8 cellular contexts compared by ENCODE assay signal in genomic region chr1:169604781-169605560, GRCh38. TPM values are rescaled to one million over a fixed set of nuclear protein-coding genes. Genes with fewer than 3 reads are reported as not detected.
DNase-seq lines count a peak whose midpoint lies in the region; ATAC-seq and TF ChIP-seq lines count a peak whose summit lies in the region.

No MANE protein-coding gene starts in this region.

- TF ChIP-seq POLR2A in breast epithelium (IDR thresholded peaks at IDR 0.05) (no peak), gastrocnemius medialis (IDR thresholded peaks at IDR 0.05) (no peak)

- DNase-seq in NOMO-1 treated with DMSO at 0.1 percent for 48 hours (lab: John Stamatoyannopoulos, UW; ENCODE audit: unreplicated experiment) (peak; percentile 98), pons (ENCODE audit: low spot score) (peak; percentile 59), DMS 273 treated with DMSO at 0.1 percent for 48 hours (lab: John Stamatoyannopoulos, UW) (no peak), breast epithelium (ENCODE audit: low spot score in 2 of 2) (no peak), gastrocnemius medialis (no peak)
- DNase-seq in activated T-helper 1 cell treated with anti-CD3 and anti-CD28 coated beads, Interleukin-12 subunit alpha, Interleukin-12 subunit beta, Interleukin-2, Interleukin-4 antibody, amounts not matched to agents 30 ng/mL and 10 ng/mL and 1 ng/mL, durations not matched to agents 14 hours and 24 hours and 36 hours (ENCODE audit: low spot score), result peak; percentile 52

- peaks cover 2% of the 10 kb centered on the region for H3K36me3 Mint-ChIP-seq in activated T-helper 1 cell treated with anti-CD3 and anti-CD28 coated beads, Interleukin-12 subunit alpha, Interleukin-12 subunit beta, Interleukin-2, Interleukin-4 antibody, amounts not matched to agents 30 ng/mL and 10 ng/mL and 1 ng/mL, durations not matched to agents 14 hours and 24 hours and 36 hours (ENCODE audit: low read depth)

- H3K36me3 ChIP-seq in breast epithelium (no peaks in the 10 kb centered on the region), gastrocnemius medialis (no peaks in the 10 kb centered on the region)

- intact Hi-C loops in activated T-helper 1 cell treated with anti-CD3 and anti-CD28 coated beads, Interleukin-12 subunit alpha, Interleukin-12 subunit beta, Interleukin-2, Interleukin-4 antibody, amounts not matched to agents 30 ng/mL and 10 ng/mL and 1 ng/mL, durations not matched to agents 14 hours and 24 hours and 36 hours (cut with micrococcal nuclease), result loop anchor here (5.0 kb wide), 1 partner anchor 42 kb away; no protein-coding TSS in a partner anchor
- intact Hi-C loops in breast epithelium (cut with DNase I; ENCODE audit: low total_unique reads) (no loop called here), gastrocnemius medialis (cut with DNase I; ENCODE audit: low total_unique reads) (loop anchor here (5.0 kb wide), 1 partner anchor 107 kb away; the partner anchor contains the start of gene SELL)

- H3K4me1 ChIP-seq in breast epithelium (no peaks in the 10 kb centered on the region), gastrocnemius medialis (peaks cover 0 to 4% of the 10 kb centered on the region in 2 donors)

- H3K27ac ChIP-seq in breast epithelium (no peak overlapping the region), gastrocnemius medialis (no peak overlapping the region)

- H3K9me3 Mint-ChIP-seq in activated T-helper 1 cell treated with anti-CD3 and anti-CD28 coated beads, Interleukin-12 subunit alpha, Interleukin-12 subunit beta, Interleukin-2, Interleukin-4 antibody, amounts not matched to agents 30 ng/mL and 10 ng/mL and 1 ng/mL, durations not matched to agents 14 hours and 24 hours and 36 hours, result peaks cover 4% of the 10 kb centered on the region

- peak; percentile 81 for ATAC-seq in GM18907 (IDR thresholded peaks at IDR 0.05; ENCODE audit: unreplicated experiment)
- ATAC-seq in HG02870 (IDR thresholded peaks at IDR 0.05; ENCODE audit: unreplicated experiment), result no peak
- no peak for ATAC-seq in gastrocnemius medialis

- TF ChIP-seq CTCF in breast epithelium (IDR thresholded peaks at IDR 0.05) (no peak), gastrocnemius medialis (IDR thresholded peaks at IDR 0.05 in 4 of 5, conservative IDR thresholded peaks at IDR 0.05 in 1 of 5) (no peak)

- H3K27ac Mint-ChIP-seq in activated T-helper 1 cell treated with anti-CD3 and anti-CD28 coated beads, Interleukin-12 subunit alpha, Interleukin-12 subunit beta, Interleukin-2, Interleukin-4 antibody, amounts not matched to agents 30 ng/mL and 10 ng/mL and 1 ng/mL, durations not matched to agents 14 hours and 24 hours and 36 hours, result peak overlapping the region; percentile 75

- in situ Hi-C loops in gastrocnemius medialis (cut with MboI; ENCODE audit: low sequenced_read_pairs in 4 of 4), result no loop called here

- peak overlapping the region; percentile 13 for H3K4me3 Mint-ChIP-seq in activated T-helper 1 cell treated with anti-CD3 and anti-CD28 coated beads, Interleukin-12 subunit alpha, Interleukin-12 subunit beta, Interleukin-2, Interleukin-4 antibody, amounts not matched to agents 30 ng/mL and 10 ng/mL and 1 ng/mL, durations not matched to agents 14 hours and 24 hours and 36 hours

- H3K27me3 Mint-ChIP-seq in activated T-helper 1 cell treated with anti-CD3 and anti-CD28 coated beads, Interleukin-12 subunit alpha, Interleukin-12 subunit beta, Interleukin-2, Interleukin-4 antibody, amounts not matched to agents 30 ng/mL and 10 ng/mL and 1 ng/mL, durations not matched to agents 14 hours and 24 hours and 36 hours (ENCODE audit: insufficient read depth), result peaks cover 3% of the 10 kb centered on the region

- H3K9me3 ChIP-seq in breast epithelium (no peaks in the 10 kb centered on the region), gastrocnemius medialis (no peaks in the 10 kb centered on the region)

- H3K4me3 ChIP-seq in breast epithelium (no peak overlapping the region), gastrocnemius medialis (no peak overlapping the region)

- H3K27me3 ChIP-seq in breast epithelium (no peaks in the 10 kb centered on the region), gastrocnemius medialis (no peaks in the 10 kb centered on the region)

- peaks cover 53% of the 10 kb centered on the region for H3K4me1 Mint-ChIP-seq in activated T-helper 1 cell treated with anti-CD3 and anti-CD28 coated beads, Interleukin-12 subunit alpha, Interleukin-12 subunit beta, Interleukin-2, Interleukin-4 antibody, amounts not matched to agents 30 ng/mL and 10 ng/mL and 1 ng/mL, durations not matched to agents 14 hours and 24 hours and 36 hours (ENCODE audit: low read depth)

RNA-seq across cellular contexts. Expression of gene F5, which starts 18.7 kb away (rescaled TPM):
- total RNA-seq in activated T-helper 1 cell treated with anti-CD3 and anti-CD28 coated beads, Interleukin-12 subunit alpha, Interleukin-12 subunit beta, Interleukin-2, Interleukin-4 antibody, amounts not matched to agents 30 ng/mL and 10 ng/mL and 1 ng/mL, durations not matched to agents 14 hours and 24 hours and 36 hours, result 58.0 and 58.2 TPM in 2 replicates
- total RNA-seq in breast epithelium, result 1 to 10 TPM in 2 of 3 donors, under 1 TPM in 1; 0.44 to 7.4 (median 1.3) TPM
- under 1 TPM; 0.07 to 0.68 (median 0.22) TPM for total RNA-seq in gastrocnemius medialis

RNA-seq across cellular contexts. Expression of gene SELP, which starts 25.0 kb away (rescaled TPM):
- 0.13 TPM in 1 of 2 replicates, not detected in the other for total RNA-seq in activated T-helper 1 cell treated with anti-CD3 and anti-CD28 coated beads, Interleukin-12 subunit alpha, Interleukin-12 subunit beta, Interleukin-2, Interleukin-4 antibody, amounts not matched to agents 30 ng/mL and 10 ng/mL and 1 ng/mL, durations not matched to agents 14 hours and 24 hours and 36 hours
- 10 to 100 TPM in 2 of 3 donors, 1 to 10 TPM in 1; 5.4 to 13.1 (median 10.1) TPM for total RNA-seq in breast epithelium
- 1 to 10 TPM in 2 of 4 donors, under 1 TPM in 2; 0.85 to 2.5 (median 1.2) TPM for total RNA-seq in gastrocnemius medialis

Comparison
In these comparisons a context has a peak if more than half of its experiments do, and no peak if none do; other contexts are left out.
1. DNase-seq: peak in NOMO-1 treated with DMSO at 0.1 percent for 48 hours (single experiment), activated T-helper 1 cell treated with anti-CD3 and anti-CD28 coated beads, Interleukin-12 subunit alpha, Interleukin-12 subunit beta, Interleukin-2, Interleukin-4 antibody, amounts not matched to agents 30 ng/mL and 10 ng/mL and 1 ng/mL, durations not matched to agents 14 hours and 24 hours and 36 hours (single experiment) and pons (single experiment); none in DMS 273 treated with DMSO at 0.1 percent for 48 hours (single experiment), breast epithelium (0 of 2) and gastrocnemius medialis (0 of 2).